Comparison of ENCODE assay signal across 22 cellular contexts in the genomic region with DNA sequence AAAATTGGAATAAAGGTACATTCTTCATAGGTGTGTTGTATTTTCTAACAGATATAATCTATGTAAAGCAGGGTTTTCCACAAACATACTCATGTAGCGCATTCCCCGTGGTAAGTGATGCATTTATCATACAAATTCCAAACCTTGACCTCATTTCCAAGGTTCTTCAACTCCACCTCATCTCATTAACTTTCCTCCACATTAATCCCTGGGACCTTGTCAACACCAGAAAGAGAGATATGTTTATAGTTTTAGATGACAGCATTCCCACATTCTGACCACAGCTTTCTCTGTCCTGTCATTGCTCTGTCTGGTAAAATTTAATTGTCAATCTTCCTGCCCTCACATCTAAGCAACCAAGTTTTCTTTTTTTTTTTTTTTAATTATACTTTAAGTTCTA.
DNase-seq lines count a peak whose midpoint lies in the region; ATAC-seq, FAIRE-seq and TF ChIP-seq lines count a peak whose summit lies in the region.
"Had no signal": no experiment of that assay in that cellular context is flagged by ENCODE, and none has a peak within 500 bp of the region (broad histone marks: within the 10 kb centered on the region; RNA-seq: fewer than 3 reads in every experiment).

No MANE protein-coding gene starts in this region.

- no peak overlapping the region for H3K27ac ChIP-seq in astrocyte (ENCODE audit: low read depth, low read length)
- H3K27ac ChIP-seq: BLaER1 treated with 17β-estradiol and CSF1 and Interleukin-3, amounts not matched to agents 10 nM and 100 nM had no signal

- H3K79me2 ChIP-seq in astrocyte (ENCODE audit: insufficient read depth, low read length), result no peaks in the 10 kb centered on the region

- DNase-seq in HT1080 (ENCODE audit: low read depth) (peak; percentile 6), astrocyte (ENCODE audit: low read depth) (peak; percentile 14), left kidney (ENCODE audit: low read depth, low spot score) (peak; percentile 36), HPDE6-E6E7 (ENCODE audit: extremely low spot score) (no peak), RKO (ENCODE audit: low spot score) (no peak)
- no peak for DNase-seq in activated CD8-positive, alpha-beta T cell treated with anti-CD3 and anti-CD28 coated beads for 36 hours
- DNase-seq: AML-193; BE2C; Calu3; CD4-positive, alpha-beta T cell; CD8-positive, alpha-beta memory T cell; DMS53; DMS79 treated with DMSO at 0.1 percent for 48 hours; GF-D8; HFFc6 had no signal

- H3K4me3 Mint-ChIP-seq in astrocyte (ENCODE audit: unreplicated experiment), result no peak overlapping the region
- H3K4me3 Mint-ChIP-seq in activated CD8-positive, alpha-beta T cell treated with anti-CD3 and anti-CD28 coated beads for 36 hours, result no peak overlapping the region
- H3K4me3 Mint-ChIP-seq: CD14-positive monocyte; CD4-positive, alpha-beta T cell; CD8-positive, alpha-beta memory T cell; GM23338; HFFc6 had no signal

- no peaks in the 10 kb centered on the region for H3K27me3 Mint-ChIP-seq in astrocyte (ENCODE audit: low read depth, unreplicated experiment)
- H3K27me3 Mint-ChIP-seq in activated CD8-positive, alpha-beta T cell treated with anti-CD3 and anti-CD28 coated beads for 36 hours, result no peaks in the 10 kb centered on the region
- H3K27me3 Mint-ChIP-seq: CD4-positive, alpha-beta T cell; CD8-positive, alpha-beta memory T cell had no signal

- CTCF ChIA-PET in activated CD8-positive, alpha-beta T cell treated with anti-CD3 and anti-CD28 coated beads for 36 hours (lab: Charles Lee), result interaction anchor here (0.8 kb wide), 1 partner anchor 8 kb away, joined by 3 read pairs; no protein-coding TSS in a partner anchor

- no peak for FAIRE-seq in astrocyte (lab: Jason Lieb, UNC)
- FAIRE-seq: A204.1, GM12891, GM18507 had no signal

- POLR2A ChIA-PET in activated CD8-positive, alpha-beta T cell treated with anti-CD3 and anti-CD28 coated beads for 36 hours (lab: Charles Lee), result no interaction called here

- no peak overlapping the region for H3K27ac Mint-ChIP-seq in astrocyte (ENCODE audit: unreplicated experiment)
- H3K27ac Mint-ChIP-seq in activated CD8-positive, alpha-beta T cell treated with anti-CD3 and anti-CD28 coated beads for 36 hours, result no peak overlapping the region
- H3K27ac Mint-ChIP-seq: CD14-positive monocyte; CD4-positive, alpha-beta T cell; CD8-positive, alpha-beta memory T cell; GM23338; HFFc6 had no signal

- H3K9me3 ChIP-seq in astrocyte (ENCODE audit: insufficient read depth, low read depth, low read length), result no peaks in the 10 kb centered on the region
- H3K9me3 ChIP-seq: BE2C; BLaER1 treated with 17β-estradiol and CSF1 and Interleukin-3, amounts not matched to agents 10 nM and 100 nM; HAP-1 had no signal

- no peaks in the 10 kb centered on the region for H3K36me3 Mint-ChIP-seq in astrocyte (ENCODE audit: low read depth, unreplicated experiment)
- no peaks in the 10 kb centered on the region for H3K36me3 Mint-ChIP-seq in activated CD8-positive, alpha-beta T cell treated with anti-CD3 and anti-CD28 coated beads for 36 hours (ENCODE audit: low read depth)
- H3K36me3 Mint-ChIP-seq: CD14-positive monocyte; CD8-positive, alpha-beta memory T cell had no signal

- H4K20me1 ChIP-seq in astrocyte (ENCODE audit: insufficient read depth, low read length), result no peaks in the 10 kb centered on the region
- H4K20me1 ChIP-seq: BLaER1 treated with 17β-estradiol and CSF1 and Interleukin-3, amounts not matched to agents 10 nM and 100 nM had no signal

- H3K27me3 ChIP-seq in astrocyte (ENCODE audit: insufficient read depth, low read length), result no peaks in the 10 kb centered on the region
- H3K27me3 ChIP-seq: BE2C; BLaER1 treated with 17β-estradiol and CSF1 and Interleukin-3, amounts not matched to agents 10 nM and 100 nM had no signal

- no peak overlapping the region for H3K4me2 ChIP-seq in astrocyte (ENCODE audit: low read length)
- H3K4me2 ChIP-seq: BLaER1 treated with 17β-estradiol and CSF1 and Interleukin-3, amounts not matched to agents 10 nM and 100 nM; GM23338 had no signal

- no peaks in the 10 kb centered on the region for H3K9me3 Mint-ChIP-seq in astrocyte (ENCODE audit: unreplicated experiment)
- peaks cover 1% of the 10 kb centered on the region for H3K9me3 Mint-ChIP-seq in activated CD8-positive, alpha-beta T cell treated with anti-CD3 and anti-CD28 coated beads for 36 hours

- ATAC-seq in activated CD8-positive, alpha-beta T cell treated with anti-CD3 and anti-CD28 coated beads for 36 hours, result no peak
- ATAC-seq: GM23338 had no signal

- no peak for TF ChIP-seq CTCF in astrocyte (IDR thresholded peaks at IDR 0.05; ENCODE audit: insufficient read depth, low read depth, low read length)
- TF ChIP-seq CTCF in activated CD8-positive, alpha-beta T cell treated with anti-CD3 and anti-CD28 coated beads for 36 hours (IDR thresholded peaks at IDR 0.05), result no peak

- peaks cover 4% of the 10 kb centered on the region for H3K4me1 Mint-ChIP-seq in astrocyte (ENCODE audit: low read depth, unreplicated experiment)
- H3K4me1 Mint-ChIP-seq in activated CD8-positive, alpha-beta T cell treated with anti-CD3 and anti-CD28 coated beads for 36 hours (ENCODE audit: low read depth), result no peaks in the 10 kb centered on the region
- H3K4me1 Mint-ChIP-seq: CD14-positive monocyte; CD8-positive, alpha-beta memory T cell had no signal

- H3K4me1 ChIP-seq in astrocyte (ENCODE audit: insufficient read depth, low read length), result no peaks in the 10 kb centered on the region
- H3K4me1 ChIP-seq: BE2C, HAP-1 had no signal

- H3K36me3 ChIP-seq in astrocyte (ENCODE audit: insufficient read depth, low read length), result no peaks in the 10 kb centered on the region
- H3K36me3 ChIP-seq: BE2C; BLaER1 treated with 17β-estradiol and CSF1 and Interleukin-3, amounts not matched to agents 10 nM and 100 nM; HAP-1 had no signal

- no peak overlapping the region for H3K9ac ChIP-seq in astrocyte (ENCODE audit: low read length)
- H3K9ac ChIP-seq: BLaER1 treated with 17β-estradiol and CSF1 and Interleukin-3, amounts not matched to agents 10 nM and 100 nM had no signal

- intact Hi-C loops in activated CD8-positive, alpha-beta T cell treated with anti-CD3 and anti-CD28 coated beads for 36 hours (cut with micrococcal nuclease), result no loop called here

- no peak overlapping the region for H3K4me3 ChIP-seq in astrocyte (ENCODE audit: insufficient read depth, low read depth, low read length)
- H3K4me3 ChIP-seq: BLaER1 treated with 17β-estradiol and CSF1 and Interleukin-3, amounts not matched to agents 10 nM and 100 nM; GM23338; HAP-1 had no signal

- H2AFZ ChIP-seq in astrocyte (ENCODE audit: low read depth, low read length), result no peak overlapping the region
- H2AFZ ChIP-seq: GM23338 had no signal

Comparison
In these comparisons a context has a peak if more than half of its experiments do, and no peak if none do; other contexts are left out.
1. DNase-seq: peak in HT1080 (single experiment), astrocyte (single experiment) and left kidney (single experiment); none in HPDE6-E6E7 (single experiment), activated CD8-positive, alpha-beta T cell treated with anti-CD3 and anti-CD28 coated beads for 36 hours (single experiment) and RKO (single experiment).